In genomic region chr11:95835768-95836488, GRCh38 we compare ENCODE assay signal across 8 cellular contexts. TPM values are rescaled to one million over a fixed set of nuclear protein-coding genes. Genes with fewer than 3 reads are reported as not detected.
DNase-seq lines count a peak whose midpoint lies in the region; ATAC-seq and TF ChIP-seq lines count a peak whose summit lies in the region.

No MANE protein-coding gene starts in this region.

- H2AFZ ChIP-seq in OCI-LY1 (ENCODE audit: low read length) = no peak overlapping the region

- DNase-seq in DMS153 treated with DMSO at 0.1 percent for 48 hours (lab: John Stamatoyannopoulos, UW; ENCODE audit: unreplicated experiment) (peak; percentile 39), HUDEP-2 (lab: John Stamatoyannopoulos, UW; ENCODE audit: unreplicated experiment in 76 of 76) (peak in 48 of 76 experiments; percentile 0 to 61 (median 29)), activated T-cell treated with anti-CD3 and anti-CD28 coated beads for 4 hours (peak; percentile 51), esophagus squamous epithelium (lab: John Stamatoyannopoulos, UW) (peak; percentile 2), nephron progenitor cell (peak; percentile 62), stomach (peak; percentile 64)

- H3K27me3 ChIP-seq in OCI-LY1 (ENCODE audit: insufficient read depth, low read length) (no peaks in the 10 kb centered on the region), esophagus squamous epithelium (no peaks in the 10 kb centered on the region), stomach (no peaks in the 10 kb centered on the region)

- TF ChIP-seq EP300 in stomach (IDR thresholded peaks at IDR 0.05) = no peak

- no peak overlapping the region for H3K27ac Mint-ChIP-seq in nephron progenitor cell

- intact Hi-C loops in esophagus squamous epithelium (cut with DNase I) = loop anchor here (10.0 kb wide), 1 partner anchor 589 kb away; no protein-coding TSS in a partner anchor
- intact Hi-C loops in stomach (cut with DNase I; ENCODE audit: low total_unique reads) = loop anchor here (10.0 kb wide), 1 partner anchor 589 kb away; no protein-coding TSS in a partner anchor

- H3K4me2 ChIP-seq in OCI-LY1 (ENCODE audit: low read length) = no peak overlapping the region

- TF ChIP-seq CTCF in OCI-LY1 (IDR thresholded peaks at IDR 0.05; ENCODE audit: low read length) = peak; percentile 89
- peak; percentile 63 to 89 (median 84) for TF ChIP-seq CTCF in esophagus squamous epithelium (IDR thresholded peaks at IDR 0.05)
- TF ChIP-seq CTCF in nephron progenitor cell (IDR thresholded peaks at IDR 0.05) = peak; percentile 91
- peak in 5 of 7 experiments; percentile 52 to 90 (median 81) for TF ChIP-seq CTCF in stomach (IDR thresholded peaks at IDR 0.05)

- no peak overlapping the region for H3K4me3 ChIP-seq in OCI-LY1 (ENCODE audit: low read depth, low read length, poor library complexity, severe bottlenecking)
- no peak overlapping the region for H3K4me3 ChIP-seq in esophagus squamous epithelium
- no peak overlapping the region for H3K4me3 ChIP-seq in stomach

- peak; percentile 93 for ATAC-seq in GM21526 (IDR thresholded peaks at IDR 0.05; ENCODE audit: low FRiP score, unreplicated experiment)

- no peaks in the 10 kb centered on the region for H3K4me1 Mint-ChIP-seq in nephron progenitor cell

- H3K4me1 ChIP-seq in OCI-LY1 (ENCODE audit: insufficient read depth, low read length, severe bottlenecking) (no peaks in the 10 kb centered on the region), esophagus squamous epithelium (peaks cover 0 to 16% (median 0%) of the 10 kb centered on the region in 3 donors), stomach (peaks cover 0 to 17% (median 6%) of the 10 kb centered on the region in 4 donors)

- H3F3A ChIP-seq in OCI-LY1 (ENCODE audit: insufficient read depth, low read length) = no peaks in the 10 kb centered on the region

- TF ChIP-seq POLR2A in esophagus squamous epithelium (IDR thresholded peaks at IDR 0.05) (no peak), stomach (IDR thresholded peaks at IDR 0.05) (no peak)

- peaks cover 69% of the 10 kb centered on the region for H3K36me3 ChIP-seq in OCI-LY1 (ENCODE audit: insufficient read depth, low read length)
- peaks cover 0 to 84% (median 4%) of the 10 kb centered on the region in 3 donors for H3K36me3 ChIP-seq in esophagus squamous epithelium
- H3K36me3 ChIP-seq in stomach = peaks cover 0 to 82% (median 77%) of the 10 kb centered on the region in 4 donors

- H3K79me2 ChIP-seq in OCI-LY1 (ENCODE audit: insufficient read depth, low read length) = no peaks in the 10 kb centered on the region

- 19 to 20% methylated on average over 3 of the region's 3 CpGs for WGBS in esophagus squamous epithelium, 2 donors
- 2 to 14% (median 11%) methylated on average over 3 of the region's 3 CpGs for WGBS in stomach, 5 donors

- peaks cover 33% of the 10 kb centered on the region for H3K36me3 Mint-ChIP-seq in nephron progenitor cell (ENCODE audit: low read depth)

- H4K20me1 ChIP-seq in OCI-LY1 (ENCODE audit: insufficient read depth, low read length) = no peaks in the 10 kb centered on the region

- no peak overlapping the region for H3K9ac ChIP-seq in OCI-LY1 (ENCODE audit: low read length)

- H3K9me3 ChIP-seq in OCI-LY1 (ENCODE audit: low read length) (no peaks in the 10 kb centered on the region), esophagus squamous epithelium (no peaks in the 10 kb centered on the region), stomach (no peaks in the 10 kb centered on the region)

- H3K4me3 Mint-ChIP-seq in nephron progenitor cell = no peak overlapping the region

- H3K27me3 Mint-ChIP-seq in nephron progenitor cell (ENCODE audit: low read depth, poor library complexity) = no peaks in the 10 kb centered on the region

- H3K9me2 ChIP-seq in OCI-LY1 (ENCODE audit: low read depth, low read length) = no peaks in the 10 kb centered on the region

- no peak overlapping the region for H3K27ac ChIP-seq in OCI-LY1 (ENCODE audit: low read depth, low read length, poor library complexity, severe bottlenecking)
- peak overlapping the region in 1 of 4 donors; percentile 41 for H3K27ac ChIP-seq in esophagus squamous epithelium
- H3K27ac ChIP-seq in stomach = peak overlapping the region in 2 of 5 donors; percentile 29 to 38

- no peaks in the 10 kb centered on the region for H3K9me3 Mint-ChIP-seq in nephron progenitor cell

RNA-seq across cellular contexts. Expression of gene CEP57, which starts 45.6 kb away (rescaled TPM):
- 10 to 100 TPM; 18.6 to 30.1 (median 23.8) TPM for total RNA-seq in esophagus squamous epithelium
- 100 to 1,000 TPM in 1 of 5 donors, 10 to 100 TPM in 4; 24.5 to 125 (median 43.3) TPM for total RNA-seq in stomach
- 10 to 100 TPM; 12.0 to 21.1 (median 14.1) TPM for polyA plus RNA-seq in stomach

RNA-seq across cellular contexts. Expression of gene FAM76B, which starts 46.3 kb away (rescaled TPM):
- total RNA-seq in esophagus squamous epithelium (10 to 100 TPM; 14.8 to 33.8 (median 19.8) TPM), stomach (100 to 1,000 TPM in 1 of 5 donors, 10 to 100 TPM in 4; 31.2 to 207 (median 75.8) TPM)
- 10 to 100 TPM in 1 of 3 donors, 1 to 10 TPM in 2; 4.0 to 11.9 (median 7.3) TPM for polyA plus RNA-seq in stomach

Comparison
In these comparisons a context has a peak if more than half of its experiments do, and no peak if none do; other contexts are left out.
1. DNase-seq: peak in every context shown above with its lines; median percentile 64 in stomach; 62 in nephron progenitor cell; 51 in activated T-cell treated with anti-CD3 and anti-CD28 coated beads for 4 hours; 39 in DMS153 treated with DMSO at 0.1 percent for 48 hours; 29 in HUDEP-2; 2 in esophagus squamous epithelium.